Comparison of ENCODE assay signal across 18 cellular contexts in genomic region chr14:103508930-103509329, GRCh38.
"Had no signal": no experiment of that assay in that cellular context is flagged by ENCODE, and none has a peak within 500 bp of the region (broad histone marks: within the 10 kb centered on the region; RNA-seq: fewer than 3 reads in every experiment).

No MANE protein-coding gene starts in this region.

- H3K4me3 Mint-ChIP-seq: activated B cell treated with CpG ODN at 0.5 μM for 24 hours; activated CD4-positive, alpha-beta T cell treated with anti-CD3 and anti-CD28 coated beads, Interleukin-2, amount 10 ng/mL, durations not matched to agents 7 days and 5 days; activated CD8-positive, alpha-beta memory T cell treated with anti-CD3 and anti-CD28 coated beads, Interleukin-2, amount 10 ng/mL, durations not matched to agents 7 days and 5 days; immature natural killer cell; natural killer cell; stimulated activated naive CD8-positive, alpha-beta T cell treated with anti-CD3 and anti-CD28 coated beads, Interleukin-15, amount 100 ng/mL, for 72 hours; T-helper 17 cell had no signal

- H3K27ac Mint-ChIP-seq: activated CD8-positive, alpha-beta memory T cell treated with anti-CD3 and anti-CD28 coated beads, Interleukin-2, amount 10 ng/mL, durations not matched to agents 7 days and 5 days; stimulated activated naive CD8-positive, alpha-beta T cell treated with anti-CD3 and anti-CD28 coated beads, Interleukin-15, amount 100 ng/mL, for 72 hours had no signal

- H3K4me1 Mint-ChIP-seq: activated CD4-positive, alpha-beta T cell treated with anti-CD3 and anti-CD28 coated beads, Interleukin-2, amount 10 ng/mL, durations not matched to agents 7 days and 5 days; activated CD8-positive, alpha-beta memory T cell treated with anti-CD3 and anti-CD28 coated beads, Interleukin-2, amount 10 ng/mL, durations not matched to agents 7 days and 5 days; stimulated activated naive CD8-positive, alpha-beta T cell treated with anti-CD3 and anti-CD28 coated beads, Interleukin-15, amount 100 ng/mL, for 72 hours had no signal

- H3K27ac ChIP-seq: psoas muscle, thoracic aorta had no signal

- H3K27me3 Mint-ChIP-seq: activated B cell treated with CpG ODN at 0.5 μM for 24 hours; activated CD4-positive, alpha-beta T cell treated with anti-CD3 and anti-CD28 coated beads, Interleukin-2, amount 10 ng/mL, durations not matched to agents 7 days and 5 days; activated CD8-positive, alpha-beta memory T cell treated with anti-CD3 and anti-CD28 coated beads, Interleukin-2, amount 10 ng/mL, durations not matched to agents 7 days and 5 days; stimulated activated naive CD8-positive, alpha-beta T cell treated with anti-CD3 and anti-CD28 coated beads, Interleukin-15, amount 100 ng/mL, for 72 hours; T-helper 17 cell had no signal

- H3K9me3 Mint-ChIP-seq: activated B cell treated with CpG ODN at 0.5 μM for 24 hours; activated CD4-positive, alpha-beta T cell treated with anti-CD3 and anti-CD28 coated beads, Interleukin-2, amount 10 ng/mL, durations not matched to agents 7 days and 5 days; immature natural killer cell; natural killer cell; stimulated activated naive CD8-positive, alpha-beta T cell treated with anti-CD3 and anti-CD28 coated beads, Interleukin-15, amount 100 ng/mL, for 72 hours had no signal

- ATAC-seq: activated CD8-positive, alpha-beta memory T cell treated with anti-CD3 and anti-CD28 coated beads, Interleukin-2, amount 10 ng/mL, durations not matched to agents 7 days and 5 days; left cardiac atrium; mucosa of descending colon; natural killer cell; psoas muscle; stimulated activated naive CD8-positive, alpha-beta T cell treated with anti-CD3 and anti-CD28 coated beads, Interleukin-15, amount 100 ng/mL, for 72 hours; T-helper 17 cell had no signal

- H3K9me3 ChIP-seq: mucosa of descending colon, psoas muscle, thoracic aorta had no signal

- H3K4me3 ChIP-seq: lung, mucosa of descending colon, psoas muscle, thoracic aorta had no signal

- DNase-seq: activated B cell treated with CpG ODN at 0.5 μM for 24 hours; activated CD4-positive, alpha-beta T cell treated with anti-CD3 and anti-CD28 coated beads, Interleukin-2, amount 10 ng/mL, durations not matched to agents 7 days and 5 days; activated CD8-positive, alpha-beta memory T cell treated with anti-CD3 and anti-CD28 coated beads, Interleukin-2, amount 10 ng/mL, durations not matched to agents 7 days and 5 days; activated T-cell treated with anti-CD3 and anti-CD28 coated beads, Interleukin-2, amount 50 U/mL, for 48 hours; central memory CD4-positive, alpha-beta T cell; cortex of kidney; immature natural killer cell; mucosa of descending colon; natural killer cell; occipital lobe; stimulated activated CD4-positive, alpha-beta T cell treated with anti-CD3 and anti-CD28 coated beads, Interleukin-4, amount 100 ng/mL, for 1 hour; stimulated activated CD8-positive, alpha-beta memory T cell treated with anti-CD3 and anti-CD28 coated beads, Interleukin-4, amount 100 ng/mL, for 48 hours; stimulated activated naive CD8-positive, alpha-beta T cell treated with anti-CD3 and anti-CD28 coated beads, Interleukin-15, amount 100 ng/mL, for 72 hours; T-helper 17 cell had no signal
